Comparison of ENCODE assay signal across 8 cellular contexts in the genomic region with DNA sequence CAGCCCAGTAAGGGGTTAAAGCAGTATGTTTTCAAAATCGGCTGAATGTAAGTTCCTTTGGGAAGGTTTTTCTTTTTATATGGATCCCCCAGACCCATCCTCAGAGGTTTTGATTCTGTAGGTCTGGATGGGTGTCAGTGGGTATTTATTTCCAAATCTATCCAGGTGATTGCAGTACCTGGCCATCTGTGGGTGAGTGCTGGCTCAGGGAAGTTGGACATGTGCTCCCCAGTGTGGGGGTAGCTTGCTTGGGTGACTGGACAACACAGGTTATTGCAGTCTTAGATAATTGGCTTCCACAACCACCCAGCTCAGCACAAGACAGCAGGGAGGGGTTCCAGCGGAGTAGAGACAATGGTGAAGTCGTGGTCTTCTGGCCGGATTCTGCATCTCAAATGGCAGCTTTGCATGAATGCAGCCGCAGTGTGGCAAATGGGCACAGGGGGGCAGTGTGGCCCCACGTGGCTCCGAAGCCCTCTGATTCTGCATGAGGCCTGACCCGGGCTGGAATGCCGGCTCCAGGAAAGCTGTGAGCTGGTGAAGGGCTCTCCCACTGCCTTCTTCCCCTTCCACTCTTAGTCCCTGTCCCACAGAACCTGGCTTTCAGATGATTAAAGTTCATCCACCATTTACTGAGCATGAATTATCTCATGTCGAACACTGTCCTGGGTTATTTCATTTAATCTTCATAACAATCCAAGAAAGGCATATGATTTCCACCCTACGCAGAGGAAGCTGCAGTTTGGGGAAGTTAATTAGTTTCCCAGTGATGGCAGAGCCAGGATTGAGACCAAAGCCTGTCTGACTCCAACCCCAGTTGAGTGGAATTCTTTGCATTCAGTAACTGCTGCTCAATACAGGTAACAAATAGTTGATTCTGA.
DNase-seq lines count a peak whose midpoint lies in the region; ATAC-seq and TF ChIP-seq lines count a peak whose summit lies in the region.

No MANE protein-coding gene starts in this region.

- H2BK20ac ChIP-seq in IMR-90 (ENCODE audit: low read depth, low read length): peak overlapping the region; percentile 75

- H2AFZ ChIP-seq in IMR-90 (replicated peaks; ENCODE audit: low read length, poor library complexity): peak overlapping the region; percentile 80

- no peak overlapping the region for H3K56ac ChIP-seq in IMR-90 (ENCODE audit: extremely low read depth, insufficient read depth, low read length)

- TF ChIP-seq RAD21 in IMR-90 (IDR thresholded peaks at IDR 0.05; ENCODE audit: low read length): peak; percentile 99

- H3K4me1 ChIP-seq in IMR-90 (ENCODE audit: control insufficient read depth, insufficient read depth, low read length): peaks cover 5% of the 10 kb centered on the region; the same call in 1 of the 2 replicates
- H3K4me1 ChIP-seq in foreskin keratinocyte: no peaks in the 10 kb centered on the region

- CTCF ChIA-PET in IMR-90 (lab: Yijun Ruan, JAX): interaction anchor here (0.5 to 2.8 kb wide), 26 partner anchors 8 to 591 kb away, joined by 3 to 34 read pairs (median 4); a partner anchor contains a TSS

- H4K5ac ChIP-seq in IMR-90 (ENCODE audit: low read depth, low read length): no peak overlapping the region; the same call in 1 of the 2 replicates

- no peak overlapping the region for H4K91ac ChIP-seq in IMR-90 (ENCODE audit: insufficient read depth, low read depth, low read length)

- no peak overlapping the region for H3K4ac ChIP-seq in IMR-90 (ENCODE audit: low read depth, low read length)

- H2BK120ac ChIP-seq in IMR-90 (ENCODE audit: low read depth, low read length): peak overlapping the region; percentile 69; the same call in 1 of the 2 replicates

- no peak overlapping the region for H3K27ac ChIP-seq in IMR-90 (ENCODE audit: insufficient read depth, low read length)
- no peak overlapping the region for H3K27ac ChIP-seq in foreskin keratinocyte

- no peaks in the 10 kb centered on the region for H3K9me1 ChIP-seq in IMR-90 (ENCODE audit: insufficient read depth, low read length)

- H3K4me2 ChIP-seq in IMR-90 (ENCODE audit: low read depth, low read length): no peak overlapping the region

- no peak overlapping the region for H3K27ac Mint-ChIP-seq in activated T-helper 2 cell treated with anti-CD3 and anti-CD28 coated beads, Interferon-gamma antibody, Interleukin-2, Interleukin-4, amounts not matched to agents 10 μg/mL and 5 μg/mL and 100 μg/mL, durations not matched to agents 14 hours and 24 hours and 36 hours

- no peaks in the 10 kb centered on the region for H3K9me3 ChIP-seq in IMR-90 (ENCODE audit: control insufficient read depth, insufficient read depth, low read length)

- no peak overlapping the region for H2BK5ac ChIP-seq in IMR-90 (ENCODE audit: low read depth, low read length, poor library complexity, severe bottlenecking)

- H3K4me3 Mint-ChIP-seq in activated T-helper 2 cell treated with anti-CD3 and anti-CD28 coated beads, Interferon-gamma antibody, Interleukin-2, Interleukin-4, amounts not matched to agents 10 μg/mL and 5 μg/mL and 100 μg/mL, durations not matched to agents 14 hours and 24 hours and 36 hours (ENCODE audit: low read depth): no peak overlapping the region

- H3K27me3 Mint-ChIP-seq in activated T-helper 2 cell treated with anti-CD3 and anti-CD28 coated beads, Interferon-gamma antibody, Interleukin-2, Interleukin-4, amounts not matched to agents 10 μg/mL and 5 μg/mL and 100 μg/mL, durations not matched to agents 14 hours and 24 hours and 36 hours (ENCODE audit: low read depth): peaks cover 21% of the 10 kb centered on the region

- TF ChIP-seq CTCF in AG09309 (IDR thresholded peaks at IDR 0.05; ENCODE audit: control insufficient read depth, insufficient read depth, low read depth, low read length, missing control alignments): peak; percentile 98
- peak; percentile 98 for TF ChIP-seq CTCF in IMR-90 (conservative IDR thresholded peaks at IDR 0.05; ENCODE audit: low read depth, low read length)
- TF ChIP-seq CTCF in foreskin keratinocyte (conservative IDR thresholded peaks at IDR 0.05): peak; percentile 97
- TF ChIP-seq CTCF in omental fat pad (IDR thresholded peaks at IDR 0.05): peak in 2 of 3 donors; percentile 70 to 96

- peaks cover 5% of the 10 kb centered on the region for H3K4me1 Mint-ChIP-seq in activated T-helper 2 cell treated with anti-CD3 and anti-CD28 coated beads, Interferon-gamma antibody, Interleukin-2, Interleukin-4, amounts not matched to agents 10 μg/mL and 5 μg/mL and 100 μg/mL, durations not matched to agents 14 hours and 24 hours and 36 hours (ENCODE audit: low read depth)

- no peak overlapping the region; the same call in 2 of the 3 replicates for H2BK15ac ChIP-seq in IMR-90 (ENCODE audit: low read depth, low read length)

- H4K8ac ChIP-seq in IMR-90 (ENCODE audit: low read depth in 2 of 2, low read length in 2 of 2): peak overlapping the region in 1 of 2 experiments; percentile 61; a peak in 1 of 4 replicates

- TF ChIP-seq POLR2A in IMR-90 (IDR thresholded peaks at IDR 0.05; ENCODE audit: low read depth, low read length): peak; percentile 64

- 0 out of 2 replicates have a peak overlapping the region, but pooled peaks have one; percentile 61 for H2AK5ac ChIP-seq in IMR-90 (ENCODE audit: low read depth, low read length)

- peaks cover 1% of the 10 kb centered on the region; the same call in 1 of the 2 replicates for H3K27me3 ChIP-seq in IMR-90 (ENCODE audit: control insufficient read depth, insufficient read depth, low read length)
- H3K27me3 ChIP-seq in foreskin keratinocyte: peaks cover 16% of the 10 kb centered on the region

- dilution Hi-C loops in IMR-90 (cut with HindIII; ENCODE audit: low sequenced_read_pairs, unreplicated experiment): no loop called here

- H3K4me3 ChIP-seq in AG09309 (ENCODE audit: control insufficient read depth, low read depth, low read length) (no peak overlapping the region), IMR-90 (ENCODE audit: insufficient read depth, low read depth, low read length) (no peak overlapping the region)

- 0% methylated on average over 1 of the region's 11 CpGs; no CpG with 5 or more reads in 1 of the 2 experiments for WGBS in IMR-90 (ENCODE audit: extremely low coverage in 2 of 2, insufficient read length in 1 of 2), 2 experiments

- H3K23ac ChIP-seq in IMR-90 (ENCODE audit: low read depth, low read length): no peak overlapping the region

- no TSS peak for BruUV-seq in IMR-90 (replicated peaks; lab: Mats Ljungman, UMichigan)

- H4K20me1 ChIP-seq in IMR-90 (ENCODE audit: insufficient read depth, low read length): no peaks in the 10 kb centered on the region

- DNase-seq in AG09309 (ENCODE audit: low read depth): no peak
- DNase-seq in IMR-90: peak; percentile 69
- DNase-seq in RKO (ENCODE audit: low spot score): peak; percentile 76
- peak; percentile 56 for DNase-seq in activated T-helper 2 cell treated with anti-CD3 and anti-CD28 coated beads, Interferon-gamma antibody, Interleukin-2, Interleukin-4, amounts not matched to agents 10 μg/mL and 5 μg/mL and 100 μg/mL, durations not matched to agents 14 hours and 24 hours and 36 hours (ENCODE audit: low spot score)
- peak in 1 of 2 donors; percentile 47 for DNase-seq in foreskin keratinocyte
- DNase-seq in omental fat pad (ENCODE audit: low spot score): peak; percentile 75
- peak; percentile 89 for DNase-seq in superior temporal gyrus (ENCODE audit: extremely low spot score)

- H3K14ac ChIP-seq in IMR-90 (replicated peaks; ENCODE audit: low read depth, low read length): 0 out of 2 replicates have a peak overlapping the region, but pooled peaks have one; percentile 25

- H3K9ac ChIP-seq in IMR-90 (ENCODE audit: low read depth, low read length): no peak overlapping the region

- H2AK9ac ChIP-seq in IMR-90 (replicated peaks; ENCODE audit: low read depth, low read length, poor library complexity): no peak overlapping the region

- in situ Hi-C loops in IMR-90 (cut with MboI; ENCODE audit: low sequenced_read_pairs): loop anchor here (5.0 to 10.0 kb wide), 4 partner anchors 286 to 968 kb away; no protein-coding TSS in a partner anchor

- no peaks in the 10 kb centered on the region for H3K79me1 ChIP-seq in IMR-90 (ENCODE audit: low read depth in 1 of 2, low read length in 2 of 2)

- no peaks in the 10 kb centered on the region for H3K36me3 Mint-ChIP-seq in activated T-helper 2 cell treated with anti-CD3 and anti-CD28 coated beads, Interferon-gamma antibody, Interleukin-2, Interleukin-4, amounts not matched to agents 10 μg/mL and 5 μg/mL and 100 μg/mL, durations not matched to agents 14 hours and 24 hours and 36 hours (ENCODE audit: low read depth)

- H3K18ac ChIP-seq in IMR-90 (ENCODE audit: low read depth, low read length): peak overlapping the region; percentile 25; the same call in 1 of the 2 replicates

- no peaks in the 10 kb centered on the region for H3K9me3 Mint-ChIP-seq in activated T-helper 2 cell treated with anti-CD3 and anti-CD28 coated beads, Interferon-gamma antibody, Interleukin-2, Interleukin-4, amounts not matched to agents 10 μg/mL and 5 μg/mL and 100 μg/mL, durations not matched to agents 14 hours and 24 hours and 36 hours

- ATAC-seq in GM19023 (IDR thresholded peaks at IDR 0.05; ENCODE audit: unreplicated experiment) (peak; percentile 54), IMR-90 (ENCODE audit: low read depth) (peak; percentile 96), foreskin keratinocyte (peak; percentile 82), omental fat pad (ENCODE audit: low FRiP score) (peak; percentile 80)

- POLR2A ChIA-PET in IMR-90 (lab: Charles Lee; ENCODE audit: unreplicated experiment): interaction anchor here (0.6 kb wide), 1 partner anchor 558 kb away, joined by 3 read pairs; no protein-coding TSS in a partner anchor

- H3K36me3 ChIP-seq in IMR-90 (ENCODE audit: control insufficient read depth, insufficient read depth, low read length): no peaks in the 10 kb centered on the region

- intact Hi-C loops in IMR-90 (cut with micrococcal nuclease): loop anchor here (1.0 to 10.0 kb wide), 9 partner anchors 108 to 976 kb away; a partner anchor contains a TSS
- intact Hi-C loops in activated T-helper 2 cell treated with anti-CD3 and anti-CD28 coated beads, Interferon-gamma antibody, Interleukin-2, Interleukin-4, amounts not matched to agents 10 μg/mL and 5 μg/mL and 100 μg/mL, durations not matched to agents 14 hours and 24 hours and 36 hours (cut with micrococcal nuclease): loop anchor here (1.0 to 5.0 kb wide), 6 partner anchors 81 to 560 kb away; a partner anchor contains a TSS

TF ChIP-seq in IMR-90, 13 proteins besides CTCF, POLR2A, EP300 and RAD21 (continues in another document):
- TF ChIP-seq SMC3 (IDR thresholded peaks at IDR 0.05; ENCODE audit: low read depth, low read length) (peak; percentile 94), RFX5 (IDR thresholded peaks at IDR 0.05; ENCODE audit: low read depth, low read length) (no peak)
- TF ChIP-seq, protein P1, sequence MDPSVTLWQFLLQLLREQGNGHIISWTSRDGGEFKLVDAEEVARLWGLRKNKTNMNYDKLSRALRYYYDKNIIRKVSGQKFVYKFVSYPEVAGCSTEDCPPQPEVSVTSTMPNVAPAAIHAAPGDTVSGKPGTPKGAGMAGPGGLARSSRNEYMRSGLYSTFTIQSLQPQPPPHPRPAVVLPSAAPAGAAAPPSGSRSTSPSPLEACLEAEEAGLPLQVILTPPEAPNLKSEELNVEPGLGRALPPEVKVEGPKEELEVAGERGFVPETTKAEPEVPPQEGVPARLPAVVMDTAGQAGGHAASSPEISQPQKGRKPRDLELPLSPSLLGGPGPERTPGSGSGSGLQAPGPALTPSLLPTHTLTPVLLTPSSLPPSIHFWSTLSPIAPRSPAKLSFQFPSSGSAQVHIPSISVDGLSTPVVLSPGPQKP (IDR thresholded peaks at IDR 0.05; ENCODE audit: borderline replicate concordance, low read depth, low read length): no peak
